Comparison of ENCODE assay signal across 1 cellular context in the genomic region with DNA sequence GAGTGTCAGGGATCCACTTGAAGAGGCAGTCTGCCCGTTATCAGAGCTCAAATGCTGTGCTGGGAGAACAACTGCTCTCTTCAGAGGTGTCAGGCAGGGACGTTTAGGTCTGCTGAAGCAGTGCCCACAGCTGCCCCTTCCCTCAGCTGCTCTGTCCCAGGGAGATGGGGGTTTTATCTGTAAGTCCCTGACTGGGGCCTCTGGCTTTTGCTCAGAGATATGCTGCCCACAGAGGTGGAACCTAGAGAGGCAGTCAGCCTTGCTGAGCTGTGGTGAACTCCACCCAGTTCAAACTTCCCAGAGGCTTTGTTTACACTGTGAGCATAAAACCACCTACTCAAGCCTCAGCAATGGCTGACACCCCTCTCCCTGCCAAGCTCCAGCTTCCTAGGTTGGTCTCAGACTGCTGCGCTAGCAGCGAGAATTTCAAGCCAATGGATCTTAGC.
TF ChIP-seq lines count a peak whose summit lies in the region.

No MANE protein-coding gene starts in this region.

TF ChIP-seq in K562, 482 proteins besides CTCF, POLR2A, EP300 and RAD21 (continued from another document and continues in another):
- TF ChIP-seq, protein P1, sequence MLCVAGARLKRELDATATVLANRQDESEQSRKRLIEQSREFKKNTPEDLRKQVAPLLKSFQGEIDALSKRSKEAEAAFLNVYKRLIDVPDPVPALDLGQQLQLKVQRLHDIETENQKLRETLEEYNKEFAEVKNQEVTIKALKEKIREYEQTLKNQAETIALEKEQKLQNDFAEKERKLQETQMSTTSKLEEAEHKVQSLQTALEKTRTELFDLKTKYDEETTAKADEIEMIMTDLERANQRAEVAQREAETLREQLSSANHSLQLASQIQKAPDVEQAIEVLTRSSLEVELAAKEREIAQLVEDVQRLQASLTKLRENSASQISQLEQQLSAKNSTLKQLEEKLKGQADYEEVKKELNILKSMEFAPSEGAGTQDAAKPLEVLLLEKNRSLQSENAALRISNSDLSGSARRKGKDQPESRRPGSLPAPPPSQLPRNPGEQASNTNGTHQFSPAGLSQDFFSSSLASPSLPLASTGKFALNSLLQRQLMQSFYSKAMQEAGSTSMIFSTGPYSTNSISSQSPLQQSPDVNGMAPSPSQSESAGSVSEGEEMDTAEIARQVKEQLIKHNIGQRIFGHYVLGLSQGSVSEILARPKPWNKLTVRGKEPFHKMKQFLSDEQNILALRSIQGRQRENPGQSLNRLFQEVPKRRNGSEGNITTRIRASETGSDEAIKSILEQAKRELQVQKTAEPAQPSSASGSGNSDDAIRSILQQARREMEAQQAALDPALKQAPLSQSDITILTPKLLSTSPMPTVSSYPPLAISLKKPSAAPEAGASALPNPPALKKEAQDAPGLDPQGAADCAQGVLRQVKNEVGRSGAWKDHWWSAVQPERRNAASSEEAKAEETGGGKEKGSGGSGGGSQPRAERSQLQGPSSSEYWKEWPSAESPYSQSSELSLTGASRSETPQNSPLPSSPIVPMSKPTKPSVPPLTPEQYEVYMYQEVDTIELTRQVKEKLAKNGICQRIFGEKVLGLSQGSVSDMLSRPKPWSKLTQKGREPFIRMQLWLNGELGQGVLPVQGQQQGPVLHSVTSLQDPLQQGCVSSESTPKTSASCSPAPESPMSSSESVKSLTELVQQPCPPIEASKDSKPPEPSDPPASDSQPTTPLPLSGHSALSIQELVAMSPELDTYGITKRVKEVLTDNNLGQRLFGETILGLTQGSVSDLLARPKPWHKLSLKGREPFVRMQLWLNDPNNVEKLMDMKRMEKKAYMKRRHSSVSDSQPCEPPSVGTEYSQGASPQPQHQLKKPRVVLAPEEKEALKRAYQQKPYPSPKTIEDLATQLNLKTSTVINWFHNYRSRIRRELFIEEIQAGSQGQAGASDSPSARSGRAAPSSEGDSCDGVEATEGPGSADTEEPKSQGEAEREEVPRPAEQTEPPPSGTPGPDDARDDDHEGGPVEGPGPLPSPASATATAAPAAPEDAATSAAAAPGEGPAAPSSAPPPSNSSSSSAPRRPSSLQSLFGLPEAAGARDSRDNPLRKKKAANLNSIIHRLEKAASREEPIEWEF (CRISPR knock-in tag; IDR thresholded peaks at IDR 0.05), result no peak
- TF ChIP-seq ERF (CRISPR knock-in tag; IDR thresholded peaks at IDR 0.05) (peak; percentile 75; the same call in 1 of the 2 replicates), DPF2 (IDR thresholded peaks at IDR 0.05) (peak; percentile 51), RBM25 (IDR thresholded peaks at IDR 0.05; ENCODE audit: low read depth, low read length, severe bottlenecking) (no peak), U2AF1 (optimal IDR thresholded peaks at IDR 0.05; ENCODE audit: low read depth, low read length) (no peak), DNMT1 (IDR thresholded peaks at IDR 0.05) (no peak), NONO (IDR thresholded peaks at IDR 0.05; ENCODE audit: low read depth in 2 of 2, low read length in 1 of 2) (no peak), KLF16 (IDR thresholded peaks at IDR 0.05) (peak; percentile 81), TBP (optimal IDR thresholded peaks at IDR 0.05; ENCODE audit: low read depth, low read length) (no peak), KDM4B (IDR thresholded peaks at IDR 0.05; ENCODE audit: borderline replicate concordance in 2 of 2, low read depth in 1 of 2) (no peak), SP2 (IDR thresholded peaks at IDR 0.05; ENCODE audit: extremely low read depth, low read depth, low read length, poor library complexity, severe bottlenecking) (no peak), NR4A1 (CRISPR knock-in tag; IDR thresholded peaks at IDR 0.05) (no peak; the same call in 1 of the 2 replicates), NR4A1 (tag; IDR thresholded peaks at IDR 0.05) (0 out of 2 replicates have a peak, but pooled peaks have one; percentile 67), CBX2 (IDR thresholded peaks at IDR 0.05; ENCODE audit: insufficient read depth, low read length, poor library complexity, severe bottlenecking) (no peak), NFXL1 (CRISPR knock-in tag; IDR thresholded peaks at IDR 0.05) (no peak), ELF4 (CRISPR knock-in tag; IDR thresholded peaks at IDR 0.05) (peak; percentile 31; the same call in 1 of the 2 replicates), IRF2 (CRISPR knock-in tag; IDR thresholded peaks at IDR 0.05) (no peak), FOXA3 (CRISPR knock-in tag; conservative IDR thresholded peaks at IDR 0.05 in 1 of 2, IDR thresholded peaks at IDR 0.05 in 1 of 2) (peak; percentile 88 to 93), TOE1 (IDR thresholded peaks at IDR 0.05; ENCODE audit: borderline replicate concordance) (no peak), TOE1 (CRISPR knock-in tag; IDR thresholded peaks at IDR 0.05; ENCODE audit: borderline replicate concordance, low read depth) (no peak), STAT5A (IDR thresholded peaks at IDR 0.05; ENCODE audit: borderline replicate concordance, low read length) (peak; percentile 32; the same call in 1 of the 2 replicates), NRF1 (conservative IDR thresholded peaks at IDR 0.05 in 1 of 2, IDR thresholded peaks at IDR 0.05 in 1 of 2) (no peak), KDM2B (CRISPR knock-in tag; IDR thresholded peaks at IDR 0.05) (no peak), NFE2 (IDR thresholded peaks at IDR 0.05; ENCODE audit: low read depth) (no peak), TAF9B (IDR thresholded peaks at IDR 0.05; ENCODE audit: partially characterized antibody) (no peak), BCL6 (CRISPR knock-in tag; IDR thresholded peaks at IDR 0.05) (peak; percentile 52; the same call in 1 of the 2 replicates), ZNF766 (CRISPR knock-in tag; conservative IDR thresholded peaks at IDR 0.05) (peak; percentile 58), DMBX1 (CRISPR knock-in tag; IDR thresholded peaks at IDR 0.05; ENCODE audit: borderline replicate concordance) (peak; percentile 81; the same call in 1 of the 2 replicates), ZNF644 (tag; IDR thresholded peaks at IDR 0.05; ENCODE audit: low read depth) (no peak), KDM1A (IDR thresholded peaks at IDR 0.05) (no peak), ZNF79 (CRISPR knock-in tag; IDR thresholded peaks at IDR 0.05; ENCODE audit: low read depth) (0 out of 2 replicates have a peak, but pooled peaks have one; percentile 25), TAF15 (IDR thresholded peaks at IDR 0.05; ENCODE audit: low read depth, low read length) (no peak), SMAD1 (IDR thresholded peaks at IDR 0.05; ENCODE audit: low read depth, low read length, partially characterized antibody) (no peak), CBX1 (IDR thresholded peaks at IDR 0.05; ENCODE audit: low read depth) (no peak), ZNF239 (CRISPR knock-in tag; IDR thresholded peaks at IDR 0.05) (peak; percentile 41), SPI1 (IDR thresholded peaks at IDR 0.05; ENCODE audit: borderline replicate concordance, low read depth, low read length) (no peak), CBFA2T3 (IDR thresholded peaks at IDR 0.05) (peak; percentile 91), BDP1 (IDR thresholded peaks at IDR 0.05; ENCODE audit: insufficient read depth, insufficient read length) (no peak), ZC3H4 (CRISPR knock-in tag; IDR thresholded peaks at IDR 0.05; ENCODE audit: borderline replicate concordance) (no peak), RBM17 (IDR thresholded peaks at IDR 0.05; ENCODE audit: borderline replicate concordance, low read depth, low read length) (no peak), ZNF551 (CRISPR knock-in tag; IDR thresholded peaks at IDR 0.05) (no peak), JUN (IDR thresholded peaks at IDR 0.05; ENCODE audit: borderline replicate concordance, low read depth, low read length) (no peak), JUN (CRISPR knock-in tag; IDR thresholded peaks at IDR 0.05; ENCODE audit: borderline replicate concordance) (no peak), KHSRP (IDR thresholded peaks at IDR 0.05) (no peak)
- TF ChIP-seq, protein P2, sequence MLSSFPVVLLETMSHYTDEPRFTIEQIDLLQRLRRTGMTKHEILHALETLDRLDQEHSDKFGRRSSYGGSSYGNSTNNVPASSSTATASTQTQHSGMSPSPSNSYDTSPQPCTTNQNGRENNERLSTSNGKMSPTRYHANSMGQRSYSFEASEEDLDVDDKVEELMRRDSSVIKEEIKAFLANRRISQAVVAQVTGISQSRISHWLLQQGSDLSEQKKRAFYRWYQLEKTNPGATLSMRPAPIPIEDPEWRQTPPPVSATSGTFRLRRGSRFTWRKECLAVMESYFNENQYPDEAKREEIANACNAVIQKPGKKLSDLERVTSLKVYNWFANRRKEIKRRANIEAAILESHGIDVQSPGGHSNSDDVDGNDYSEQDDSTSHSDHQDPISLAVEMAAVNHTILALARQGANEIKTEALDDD (IDR thresholded peaks at IDR 0.05), result peak; percentile 23; the same call in 1 of the 2 replicates
- TF ChIP-seq, protein P3, sequence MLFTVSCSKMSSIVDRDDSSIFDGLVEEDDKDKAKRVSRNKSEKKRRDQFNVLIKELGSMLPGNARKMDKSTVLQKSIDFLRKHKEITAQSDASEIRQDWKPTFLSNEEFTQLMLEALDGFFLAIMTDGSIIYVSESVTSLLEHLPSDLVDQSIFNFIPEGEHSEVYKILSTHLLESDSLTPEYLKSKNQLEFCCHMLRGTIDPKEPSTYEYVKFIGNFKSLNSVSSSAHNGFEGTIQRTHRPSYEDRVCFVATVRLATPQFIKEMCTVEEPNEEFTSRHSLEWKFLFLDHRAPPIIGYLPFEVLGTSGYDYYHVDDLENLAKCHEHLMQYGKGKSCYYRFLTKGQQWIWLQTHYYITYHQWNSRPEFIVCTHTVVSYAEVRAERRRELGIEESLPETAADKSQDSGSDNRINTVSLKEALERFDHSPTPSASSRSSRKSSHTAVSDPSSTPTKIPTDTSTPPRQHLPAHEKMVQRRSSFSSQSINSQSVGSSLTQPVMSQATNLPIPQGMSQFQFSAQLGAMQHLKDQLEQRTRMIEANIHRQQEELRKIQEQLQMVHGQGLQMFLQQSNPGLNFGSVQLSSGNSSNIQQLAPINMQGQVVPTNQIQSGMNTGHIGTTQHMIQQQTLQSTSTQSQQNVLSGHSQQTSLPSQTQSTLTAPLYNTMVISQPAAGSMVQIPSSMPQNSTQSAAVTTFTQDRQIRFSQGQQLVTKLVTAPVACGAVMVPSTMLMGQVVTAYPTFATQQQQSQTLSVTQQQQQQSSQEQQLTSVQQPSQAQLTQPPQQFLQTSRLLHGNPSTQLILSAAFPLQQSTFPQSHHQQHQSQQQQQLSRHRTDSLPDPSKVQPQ (CRISPR knock-in tag; IDR thresholded peaks at IDR 0.05; ENCODE audit: borderline replicate concordance), result no peak
- TF ChIP-seq, protein P4, sequence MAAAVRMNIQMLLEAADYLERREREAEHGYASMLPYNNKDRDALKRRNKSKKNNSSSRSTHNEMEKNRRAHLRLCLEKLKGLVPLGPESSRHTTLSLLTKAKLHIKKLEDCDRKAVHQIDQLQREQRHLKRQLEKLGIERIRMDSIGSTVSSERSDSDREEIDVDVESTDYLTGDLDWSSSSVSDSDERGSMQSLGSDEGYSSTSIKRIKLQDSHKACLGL (CRISPR knock-in tag; IDR thresholded peaks at IDR 0.05; ENCODE audit: borderline replicate concordance, poor library complexity, severe bottlenecking), result no peak
- TF ChIP-seq, protein P5, sequence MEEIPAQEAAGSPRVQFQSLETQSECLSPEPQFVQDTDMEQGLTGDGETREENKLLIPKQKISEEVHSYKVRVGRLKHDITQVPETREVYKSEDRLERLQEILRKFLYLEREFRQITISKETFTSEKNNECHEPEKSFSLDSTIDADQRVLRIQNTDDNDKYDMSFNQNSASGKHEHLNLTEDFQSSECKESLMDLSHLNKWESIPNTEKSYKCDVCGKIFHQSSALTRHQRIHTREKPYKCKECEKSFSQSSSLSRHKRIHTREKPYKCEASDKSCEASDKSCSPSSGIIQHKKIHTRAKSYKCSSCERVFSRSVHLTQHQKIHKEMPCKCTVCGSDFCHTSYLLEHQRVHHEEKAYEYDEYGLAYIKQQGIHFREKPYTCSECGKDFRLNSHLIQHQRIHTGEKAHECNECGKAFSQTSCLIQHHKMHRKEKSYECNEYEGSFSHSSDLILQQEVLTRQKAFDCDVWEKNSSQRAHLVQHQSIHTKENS (CRISPR knock-in tag; IDR thresholded peaks at IDR 0.05), result no peak
- TF ChIP-seq, protein P6, sequence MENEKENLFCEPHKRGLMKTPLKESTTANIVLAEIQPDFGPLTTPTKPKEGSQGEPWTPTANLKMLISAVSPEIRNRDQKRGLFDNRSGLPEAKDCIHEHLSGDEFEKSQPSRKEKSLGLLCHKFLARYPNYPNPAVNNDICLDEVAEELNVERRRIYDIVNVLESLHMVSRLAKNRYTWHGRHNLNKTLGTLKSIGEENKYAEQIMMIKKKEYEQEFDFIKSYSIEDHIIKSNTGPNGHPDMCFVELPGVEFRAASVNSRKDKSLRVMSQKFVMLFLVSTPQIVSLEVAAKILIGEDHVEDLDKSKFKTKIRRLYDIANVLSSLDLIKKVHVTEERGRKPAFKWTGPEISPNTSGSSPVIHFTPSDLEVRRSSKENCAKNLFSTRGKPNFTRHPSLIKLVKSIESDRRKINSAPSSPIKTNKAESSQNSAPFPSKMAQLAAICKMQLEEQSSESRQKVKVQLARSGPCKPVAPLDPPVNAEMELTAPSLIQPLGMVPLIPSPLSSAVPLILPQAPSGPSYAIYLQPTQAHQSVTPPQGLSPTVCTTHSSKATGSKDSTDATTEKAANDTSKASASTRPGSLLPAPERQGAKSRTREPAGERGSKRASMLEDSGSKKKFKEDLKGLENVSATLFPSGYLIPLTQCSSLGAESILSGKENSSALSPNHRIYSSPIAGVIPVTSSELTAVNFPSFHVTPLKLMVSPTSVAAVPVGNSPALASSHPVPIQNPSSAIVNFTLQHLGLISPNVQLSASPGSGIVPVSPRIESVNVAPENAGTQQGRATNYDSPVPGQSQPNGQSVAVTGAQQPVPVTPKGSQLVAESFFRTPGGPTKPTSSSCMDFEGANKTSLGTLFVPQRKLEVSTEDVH (IDR thresholded peaks at IDR 0.05; ENCODE audit: low read depth, partially characterized antibody), result no peak
- TF ChIP-seq, protein P7, sequence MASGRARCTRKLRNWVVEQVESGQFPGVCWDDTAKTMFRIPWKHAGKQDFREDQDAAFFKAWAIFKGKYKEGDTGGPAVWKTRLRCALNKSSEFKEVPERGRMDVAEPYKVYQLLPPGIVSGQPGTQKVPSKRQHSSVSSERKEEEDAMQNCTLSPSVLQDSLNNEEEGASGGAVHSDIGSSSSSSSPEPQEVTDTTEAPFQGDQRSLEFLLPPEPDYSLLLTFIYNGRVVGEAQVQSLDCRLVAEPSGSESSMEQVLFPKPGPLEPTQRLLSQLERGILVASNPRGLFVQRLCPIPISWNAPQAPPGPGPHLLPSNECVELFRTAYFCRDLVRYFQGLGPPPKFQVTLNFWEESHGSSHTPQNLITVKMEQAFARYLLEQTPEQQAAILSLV (tag; IDR thresholded peaks at IDR 0.05), result no peak
- TF ChIP-seq, protein P8, sequence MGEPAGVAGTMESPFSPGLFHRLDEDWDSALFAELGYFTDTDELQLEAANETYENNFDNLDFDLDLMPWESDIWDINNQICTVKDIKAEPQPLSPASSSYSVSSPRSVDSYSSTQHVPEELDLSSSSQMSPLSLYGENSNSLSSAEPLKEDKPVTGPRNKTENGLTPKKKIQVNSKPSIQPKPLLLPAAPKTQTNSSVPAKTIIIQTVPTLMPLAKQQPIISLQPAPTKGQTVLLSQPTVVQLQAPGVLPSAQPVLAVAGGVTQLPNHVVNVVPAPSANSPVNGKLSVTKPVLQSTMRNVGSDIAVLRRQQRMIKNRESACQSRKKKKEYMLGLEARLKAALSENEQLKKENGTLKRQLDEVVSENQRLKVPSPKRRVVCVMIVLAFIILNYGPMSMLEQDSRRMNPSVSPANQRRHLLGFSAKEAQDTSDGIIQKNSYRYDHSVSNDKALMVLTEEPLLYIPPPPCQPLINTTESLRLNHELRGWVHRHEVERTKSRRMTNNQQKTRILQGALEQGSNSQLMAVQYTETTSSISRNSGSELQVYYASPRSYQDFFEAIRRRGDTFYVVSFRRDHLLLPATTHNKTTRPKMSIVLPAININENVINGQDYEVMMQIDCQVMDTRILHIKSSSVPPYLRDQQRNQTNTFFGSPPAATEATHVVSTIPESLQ (CRISPR knock-in tag; IDR thresholded peaks at IDR 0.05), result 0 out of 2 replicates have a peak, but pooled peaks have one; percentile 64
